In the genomic region with DNA sequence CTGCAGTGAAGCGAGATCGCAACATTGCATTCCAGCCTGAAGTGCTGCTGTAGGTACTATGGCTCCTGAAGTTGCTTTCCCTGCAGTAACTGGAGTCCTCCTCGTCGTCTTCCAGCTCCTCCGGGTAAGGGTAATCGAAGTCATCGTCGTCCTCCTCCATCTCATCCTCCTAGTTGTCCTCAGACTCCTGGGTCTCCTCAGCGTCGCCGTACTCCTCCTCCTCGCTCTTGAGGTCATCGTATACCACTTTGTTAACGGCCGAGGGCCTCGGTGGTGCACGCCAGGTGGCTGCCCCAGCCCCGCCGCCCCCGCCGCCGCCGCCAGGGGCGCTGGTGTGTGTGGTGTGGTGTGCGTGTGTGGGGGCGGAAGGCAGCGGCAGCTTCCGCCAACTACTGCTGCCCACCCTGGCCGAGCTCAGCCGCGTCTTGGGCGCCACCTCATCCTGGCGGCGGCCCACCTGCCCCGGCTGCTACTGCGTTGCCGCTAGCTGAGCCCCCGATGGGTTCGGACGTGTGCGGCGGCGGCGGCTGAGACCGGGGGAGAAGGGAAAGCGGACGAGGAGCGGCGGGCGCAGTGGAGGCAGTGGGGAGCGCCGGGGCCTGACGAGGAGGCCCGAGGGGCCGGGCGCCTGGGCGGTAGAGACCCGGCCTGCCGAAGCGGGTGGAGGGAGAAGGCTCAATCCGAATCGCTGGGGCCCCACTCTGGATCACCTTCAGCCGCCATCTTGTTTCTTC, we compare ENCODE assay signal across 8 cellular contexts. TPM values are rescaled to one million over a fixed set of nuclear protein-coding genes. Genes with fewer than 3 reads are reported as not detected.
DNase-seq lines count a peak whose midpoint lies in the region; ATAC-seq and TF ChIP-seq lines count a peak whose summit lies in the region.

No MANE protein-coding gene starts in this region.

- H3K27me3 ChIP-seq in sigmoid colon: peaks cover 0 to 12% (median 5%) of the 10 kb centered on the region in 3 donors

- no peak for TF ChIP-seq POLR2A in sigmoid colon (IDR thresholded peaks at IDR 0.05)

- no peaks in the 10 kb centered on the region for H3K4me1 ChIP-seq in sigmoid colon

- H3K4me3 ChIP-seq in sigmoid colon: peak overlapping the region; percentile 53 to 64 (median 58)

- no peaks in the 10 kb centered on the region for H3K9me3 ChIP-seq in sigmoid colon

- intact Hi-C loops in Right ventricle myocardium superior (cut with DNase I) (no loop called here), sigmoid colon (cut with DNase I) (no loop called here)

- DNase-seq in GM13976 (ENCODE audit: low spot score) (peak; percentile 86), NOMO-1 treated with dmso at 0.1 percent for 144 hours (lab: John Stamatoyannopoulos, UW; ENCODE audit: unreplicated experiment) (peak; percentile 60), Right ventricle myocardium superior (peak; percentile 86), sigmoid colon (no peak), KG1 (lab: John Stamatoyannopoulos, UW) (no peak), occipital lobe (lab: John Stamatoyannopoulos, UW) (no peak)
- peak; percentile 80 for DNase-seq in activated T-helper 9 cell treated with anti-CD3 and anti-CD28 coated beads, Interleukin-2, amount 50 U/mL, for 16 hours (ENCODE audit: low read depth)

- in situ Hi-C loops in GM13976 (cut with MboI; ENCODE audit: low sequenced_read_pairs, unreplicated experiment): no loop called here

- TF ChIP-seq EP300 in sigmoid colon (IDR thresholded peaks at IDR 0.05): no peak

- WGBS in sigmoid colon, 2 donors: 13 to 15% methylated on average over 63 of the region's 63 CpGs

- TF ChIP-seq CTCF in GM13976 (IDR thresholded peaks at IDR 0.05; ENCODE audit: borderline replicate concordance, control extremely low read depth, extremely low read depth, insufficient read depth, missing control alignments) (peak; percentile 30), sigmoid colon (IDR thresholded peaks at IDR 0.05) (peak in 1 of 4 experiments; percentile 77)

- H3K27ac ChIP-seq in sigmoid colon: peak overlapping the region; percentile 66 to 81 (median 72)

- H3K36me3 ChIP-seq in sigmoid colon: no peaks in the 10 kb centered on the region

- ATAC-seq in HG02759 (IDR thresholded peaks at IDR 0.05; ENCODE audit: unreplicated experiment) (peak; percentile 99), Right ventricle myocardium superior (ENCODE audit: poor library complexity) (peak; percentile 99)

RNA-seq across cellular contexts. Expression of a gene that starts 11.8 kb away (rescaled TPM):
- total RNA-seq in Right ventricle myocardium superior (77.2 TPM), sigmoid colon (10 to 100 TPM; 11.5 to 21.9 (median 17.2) TPM), occipital lobe (56.6 TPM)
- 10 to 100 TPM; 16.2 to 36.8 (median 22.2) TPM for polyA plus RNA-seq in sigmoid colon

Comparison
In these comparisons a context has a peak if more than half of its experiments do, and no peak if none do; other contexts are left out.
1. DNase-seq: peak in GM13976 (single experiment), NOMO-1 treated with dmso at 0.1 percent for 144 hours (single experiment), activated T-helper 9 cell treated with anti-CD3 and anti-CD28 coated beads, Interleukin-2, amount 50 U/mL, for 16 hours (single experiment) and Right ventricle myocardium superior (single experiment); none in sigmoid colon (single experiment), KG1 (single experiment) and occipital lobe (single experiment).